In genomic region chr21:29074007-29074376, GRCh38 we compare ENCODE assay signal across 6 cellular contexts. TPM values are rescaled to one million over a fixed set of nuclear protein-coding genes. Genes with fewer than 3 reads are reported as not detected.
DNase-seq lines count a peak whose midpoint lies in the region; ATAC-seq, FAIRE-seq and TF ChIP-seq lines count a peak whose summit lies in the region.

No MANE protein-coding gene starts in this region.

- H4K20me1 ChIP-seq in K562 (replicated peaks; ENCODE audit: control insufficient read depth, insufficient read depth, low read length) = peaks cover 19% of the 10 kb centered on the region

- POLR2A ChIA-PET in K562 (lab: Yijun Ruan, JAX) = interaction anchor here (0.6 to 5.0 kb wide), 15 partner anchors 8 to 287 kb away, joined by 3 to 31 read pairs (median 3); partner anchors contain the start of gene USP16

- no peaks in the 10 kb centered on the region for H3K9me1 ChIP-seq in K562 (ENCODE audit: control insufficient read depth, insufficient read depth, low read length)

- peak overlapping the region; percentile 88 for H3K4me2 ChIP-seq in K562 (ENCODE audit: insufficient read depth, low read length)

- H3K9ac ChIP-seq in K562 (ENCODE audit: insufficient read depth in 1 of 2, low read depth in 2 of 2, low read length in 2 of 2) = peak overlapping the region; percentile 96 to 97

- peaks cover 29% of the 10 kb centered on the region for H3K4me1 Mint-ChIP-seq in nephron progenitor cell

- 2% methylated on average over 9 of the region's 9 CpGs for WGBS in K562 (ENCODE audit: insufficient coverage, low coverage, missing lambda C conversion rate)

- H3K4me1 ChIP-seq in K562 (replicated peaks in 1 of 2; ENCODE audit: control insufficient read depth in 2 of 2, insufficient read depth in 2 of 2, low read length in 2 of 2) = peaks cover 8 to 9% of the 10 kb centered on the region in 2 experiments

- no peak for TF ChIP-seq CTCF in K562 (IDR thresholded peaks at IDR 0.05 in 2 of 3, conservative IDR thresholded peaks at IDR 0.05 in 1 of 3; ENCODE audit: insufficient read depth in 2 of 3, low read depth in 1 of 3, low read length in 3 of 3)
- no peak for TF ChIP-seq CTCF in nephron progenitor cell (IDR thresholded peaks at IDR 0.05)

- peak in 1 of 2 experiments; percentile 23; a peak in 2 of 4 replicates for TF ChIP-seq RAD21 in K562 (CRISPR knock-in tag; conservative IDR thresholded peaks at IDR 0.05 in 1 of 2, IDR thresholded peaks at IDR 0.05 in 1 of 2)

- intact Hi-C loops in K562 (cut with micrococcal nuclease) = loop anchor here (5.0 kb wide), 3 partner anchors 52 to 573 kb away; partner anchors contain the start of gene USP16

- H3K9me3 Mint-ChIP-seq in nephron progenitor cell = peaks cover 4% of the 10 kb centered on the region

- in situ Hi-C loops in K562 (cut with MboI) = no loop called here

- H3K27ac Mint-ChIP-seq in nephron progenitor cell = peak overlapping the region; percentile 100

- TF ChIP-seq POLR2A in K562 (conservative IDR thresholded peaks at IDR 0.05) = no peak

- no peaks in the 10 kb centered on the region; the same call in 1 of the 2 replicates for H3K9me3 ChIP-seq in K562 (replicated peaks; ENCODE audit: control insufficient read depth, insufficient read depth, low read depth, low read length)

- H3K27me3 ChIP-seq in K562 (ENCODE audit: control insufficient read depth in 2 of 2, insufficient read depth in 2 of 2, low read length in 2 of 2) = no peaks in the 10 kb centered on the region

- no peak for TF ChIP-seq EP300 in K562 (IDR thresholded peaks at IDR 0.05; ENCODE audit: low read length)

- TSS peak; percentile 92 for BruUV-seq in K562 (replicated peaks; lab: Mats Ljungman, UMichigan)

- H2AFZ ChIP-seq in K562 (ENCODE audit: low read depth, low read length) = peak overlapping the region; percentile 95

- H3K4me3 ChIP-seq in K562 = peak overlapping the region; percentile 83

- H3K36me3 ChIP-seq in K562 (ENCODE audit: control insufficient read depth, insufficient read depth, low read length) = peaks cover 36% of the 10 kb centered on the region

- peak; percentile 23 for ATAC-seq in HG02852 (IDR thresholded peaks at IDR 0.05; ENCODE audit: unreplicated experiment)
- peak; percentile 47 for ATAC-seq in K562

- DNase-seq in COR-L47 (lab: John Stamatoyannopoulos, UW) (peak; percentile 73), K562 (ENCODE audit: extremely low read depth in 1 of 4, low spot score in 3 of 4) (no peak), nephron progenitor cell (no peak), NOMO-1 (lab: John Stamatoyannopoulos, UW; ENCODE audit: unreplicated experiment in 2 of 2) (no peak), NCI-H2196 (lab: John Stamatoyannopoulos, UW; ENCODE audit: unreplicated experiment) (no peak)

- H3K27me3 Mint-ChIP-seq in nephron progenitor cell (ENCODE audit: low read depth, poor library complexity) = no peaks in the 10 kb centered on the region

- CTCF ChIA-PET in K562 (lab: Yijun Ruan, JAX; ENCODE audit: low intra/inter-chr PET ratio) = interaction anchor here (0.7 kb wide), 1 partner anchor 324 kb away, joined by 4 read pairs; no protein-coding TSS in a partner anchor

- no peak for FAIRE-seq in K562 (lab: Jason Lieb, UNC)

- peaks cover 50% of the 10 kb centered on the region for H3K79me2 ChIP-seq in K562 (ENCODE audit: control insufficient read depth, insufficient read depth, low read length)

- peaks cover 11% of the 10 kb centered on the region for H3K36me3 Mint-ChIP-seq in nephron progenitor cell (ENCODE audit: low read depth)

- peak overlapping the region; percentile 100 for H3K4me3 Mint-ChIP-seq in nephron progenitor cell

- peak overlapping the region; percentile 77 for H3K27ac ChIP-seq in K562 (ENCODE audit: extremely low read depth, low read depth, low read length)

TF ChIP-seq in K562, 482 proteins besides CTCF, POLR2A, EP300 and RAD21 (continues in another document):
- no peak for TF ChIP-seq ZNF695 (CRISPR knock-in tag; IDR thresholded peaks at IDR 0.05)

RNA-seq across cellular contexts. Expression of gene CCT8, which starts 0.5 kb away (rescaled TPM):
- total RNA-seq in K562 (2011; cell fraction: chromatin; rRNA removed; ENCODE audit: low replicate concordance) = 125 and 302 TPM in 2 replicates
- total RNA-seq in K562 (2011; cell fraction: nucleolus; rRNA removed) = 96.4 and 110 TPM in 2 replicates
- total RNA-seq in K562 (2011; cell fraction: nucleoplasm; rRNA removed) = 142 and 158 TPM in 2 replicates
- total RNA-seq in K562 (2014; rRNA removed) (431 and 451 TPM in 2 replicates), K562 (2014; rRNA removed; fragmentation: Illumina TruSeq; extraction: Trizol) (677 and 776 TPM in 2 replicates), K562 (2015; rRNA removed; fragmentation: Illumina TruSeq; extraction: Trizol) (512 and 540 TPM in 2 replicates), K562 (2021) (573 and 579 TPM in 2 replicates)
- polyA plus RNA-seq in K562 (2011; rRNA removed) (523 and 739 TPM in 2 replicates), K562 (2014; fragmentation: Illumina TruSeq; extraction: Trizol) (701 and 741 TPM in 2 replicates), K562 (2014; fragmentation: Nextera tagmentation; extraction: Ambion mirVana) (1,000 to 10,000 TPM in 1 of 2 experiments, 100 to 1,000 TPM in 1; 705 to 1,153 TPM), K562 (2014; rRNA removed) (625 and 647 TPM in 2 replicates)
- 168 and 344 TPM in 2 replicates for polyA plus RNA-seq in K562 (2011; cell fraction: cytosol; rRNA removed)
- polyA plus RNA-seq in K562 (2011; cell fraction: nucleus; rRNA removed) = 149 and 297 TPM in 2 replicates
- polyA plus RNA-seq in K562 (2012) = 444 and 544 TPM in 2 replicates
- 1,155 and 1,163 TPM in 2 replicates for polyA minus RNA-seq in K562 (2011; rRNA and poly(A)+ RNA removed)
- 311 and 378 TPM in 2 replicates for polyA minus RNA-seq in K562 (2011; cell fraction: cytosol; rRNA and poly(A)+ RNA removed)
- 102 and 224 TPM in 2 replicates for polyA minus RNA-seq in K562 (2011; cell fraction: nucleus; rRNA and poly(A)+ RNA removed)

RNA-seq across cellular contexts. Expression of gene USP16, which starts 49.5 kb away (rescaled TPM):
- total RNA-seq in K562 (2011; cell fraction: chromatin; rRNA removed; ENCODE audit: low replicate concordance) = 13.6 and 77.0 TPM in 2 replicates
- 7.8 and 12.0 TPM in 2 replicates for total RNA-seq in K562 (2011; cell fraction: nucleolus; rRNA removed)
- total RNA-seq in K562 (2011; cell fraction: nucleoplasm; rRNA removed) = 20.5 and 24.4 TPM in 2 replicates
- total RNA-seq in K562 (2014; rRNA removed) (38.4 and 39.1 TPM in 2 replicates), K562 (2014; rRNA removed; fragmentation: Illumina TruSeq; extraction: Trizol) (90.9 and 106 TPM in 2 replicates), K562 (2015; rRNA removed; fragmentation: Illumina TruSeq; extraction: Trizol) (77.4 and 85.7 TPM in 2 replicates), K562 (2021) (49.9 and 50.4 TPM in 2 replicates)
- polyA plus RNA-seq in K562 (2011; rRNA removed) (37.6 and 45.5 TPM in 2 replicates), K562 (2014; fragmentation: Illumina TruSeq; extraction: Trizol) (60.7 and 65.1 TPM in 2 replicates), K562 (2014; fragmentation: Nextera tagmentation; extraction: Ambion mirVana) (10 to 100 TPM; 62.8 to 67.4 TPM), K562 (2014; rRNA removed) (39.8 and 45.4 TPM in 2 replicates)
- 4.2 and 10.4 TPM in 2 replicates for polyA plus RNA-seq in K562 (2011; cell fraction: cytosol; rRNA removed)
- 20.2 and 31.1 TPM in 2 replicates for polyA plus RNA-seq in K562 (2011; cell fraction: nucleus; rRNA removed)
- 40.9 and 45.1 TPM in 2 replicates for polyA plus RNA-seq in K562 (2012)
- 37.3 and 44.1 TPM in 2 replicates for polyA minus RNA-seq in K562 (2011; rRNA and poly(A)+ RNA removed)
- polyA minus RNA-seq in K562 (2011; cell fraction: cytosol; rRNA and poly(A)+ RNA removed) = 13.3 and 13.7 TPM in 2 replicates
- polyA minus RNA-seq in K562 (2011; cell fraction: nucleus; rRNA and poly(A)+ RNA removed) = 11.2 and 21.8 TPM in 2 replicates

RNA-seq across cellular contexts. Expression of gene RWDD2B, which starts 54.8 kb away (rescaled TPM):
- 8.6 and 12.2 TPM in 2 replicates for total RNA-seq in K562 (2011; cell fraction: chromatin; rRNA removed; ENCODE audit: low replicate concordance)
- 2.1 and 2.7 TPM in 2 replicates for total RNA-seq in K562 (2011; cell fraction: nucleolus; rRNA removed)
- 4.9 and 5.9 TPM in 2 replicates for total RNA-seq in K562 (2011; cell fraction: nucleoplasm; rRNA removed)
- total RNA-seq in K562 (2014; rRNA removed) (4.6 and 6.4 TPM in 2 replicates), K562 (2014; rRNA removed; fragmentation: Illumina TruSeq; extraction: Trizol) (11.5 and 13.8 TPM in 2 replicates), K562 (2015; rRNA removed; fragmentation: Illumina TruSeq; extraction: Trizol) (8.4 and 8.6 TPM in 2 replicates), K562 (2021) (9.8 and 10.3 TPM in 2 replicates)
- polyA plus RNA-seq in K562 (2011; rRNA removed) (14.4 and 23.7 TPM in 2 replicates), K562 (2014; fragmentation: Illumina TruSeq; extraction: Trizol) (12.5 and 13.8 TPM in 2 replicates), K562 (2014; fragmentation: Nextera tagmentation; extraction: Ambion mirVana) (10 to 100 TPM; 27.9 to 31.8 TPM), K562 (2014; rRNA removed) (12.3 and 14.7 TPM in 2 replicates)
- polyA plus RNA-seq in K562 (2011; cell fraction: cytosol; rRNA removed) = 5.7 and 7.0 TPM in 2 replicates
- polyA plus RNA-seq in K562 (2011; cell fraction: nucleus; rRNA removed) = 7.0 and 7.6 TPM in 2 replicates
- 9.3 and 11.4 TPM in 2 replicates for polyA plus RNA-seq in K562 (2012)
- 9.6 and 11.0 TPM in 2 replicates for polyA minus RNA-seq in K562 (2011; rRNA and poly(A)+ RNA removed)
- 4.7 and 5.4 TPM in 2 replicates for polyA minus RNA-seq in K562 (2011; cell fraction: cytosol; rRNA and poly(A)+ RNA removed)
- polyA minus RNA-seq in K562 (2011; cell fraction: nucleus; rRNA and poly(A)+ RNA removed) = 3.2 and 5.3 TPM in 2 replicates

RNA-seq across cellular contexts. Expression of gene MAP3K7CL, which starts 56.5 kb away (rescaled TPM):
- 0.14 TPM in 1 of 2 replicates, not detected in the other for total RNA-seq in K562 (2011; cell fraction: chromatin; rRNA removed; ENCODE audit: low replicate concordance)
- total RNA-seq in K562 (2011; cell fraction: nucleolus; rRNA removed) = 0.50 TPM in 1 of 2 replicates, not detected in the other
- not detected in 2 replicates for total RNA-seq in K562 (2011; cell fraction: nucleoplasm; rRNA removed)
- total RNA-seq in K562 (2014; rRNA removed) (not detected in 2 replicates), K562 (2014; rRNA removed; fragmentation: Illumina TruSeq; extraction: Trizol) (not detected in 2 replicates), K562 (2015; rRNA removed; fragmentation: Illumina TruSeq; extraction: Trizol) (not detected in 2 replicates), K562 (2021) (0.13 TPM in 1 of 2 replicates, not detected in the other)
- polyA plus RNA-seq in K562 (2011; rRNA removed) (0.07 and 0.14 TPM in 2 replicates), K562 (2014; fragmentation: Illumina TruSeq; extraction: Trizol) (0.10 TPM in 1 of 2 replicates, not detected in the other), K562 (2014; fragmentation: Nextera tagmentation; extraction: Ambion mirVana) (under 1 TPM in 1 of 2 experiments, not detected in 1; 0.15 TPM), K562 (2014; rRNA removed) (0.13 TPM in 1 of 2 replicates, not detected in the other)
- polyA plus RNA-seq in K562 (2011; cell fraction: cytosol; rRNA removed) = 0.06 TPM in 1 of 2 replicates, not detected in the other
- 0.32 TPM in 1 of 2 replicates, not detected in the other for polyA plus RNA-seq in K562 (2011; cell fraction: nucleus; rRNA removed)
- polyA plus RNA-seq in K562 (2012) = 0.04 and 0.12 TPM in 2 replicates
- not detected in 2 replicates for polyA minus RNA-seq in K562 (2011; rRNA and poly(A)+ RNA removed)
- not detected in 2 replicates for polyA minus RNA-seq in K562 (2011; cell fraction: cytosol; rRNA and poly(A)+ RNA removed)
- not detected in 2 replicates for polyA minus RNA-seq in K562 (2011; cell fraction: nucleus; rRNA and poly(A)+ RNA removed)
